ENCODE assay signal across 22 cellular contexts in the genomic region with DNA sequence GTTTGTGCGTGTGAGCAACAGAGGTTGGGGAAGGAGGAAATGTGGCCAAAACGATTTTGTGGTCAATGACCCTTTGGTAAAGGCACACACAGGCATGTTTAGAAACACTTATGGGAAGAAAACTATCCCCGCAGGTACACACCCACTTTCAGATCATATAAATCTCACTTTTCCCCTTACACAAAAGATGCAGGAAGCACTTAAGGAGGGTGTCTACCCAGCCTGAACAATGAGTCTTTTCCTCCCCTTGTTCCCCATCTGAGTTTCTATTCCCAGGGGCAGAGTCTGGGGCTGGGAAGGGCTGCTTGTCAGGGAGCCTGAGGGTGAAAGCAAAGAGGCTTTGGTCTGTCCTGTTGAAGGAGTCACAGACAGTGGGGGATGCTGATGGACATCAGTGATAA.
DNase-seq lines count a peak whose midpoint lies in the region; ATAC-seq and TF ChIP-seq lines count a peak whose summit lies in the region.
"Had no signal": no experiment of that assay in that cellular context is flagged by ENCODE, and none has a peak within 500 bp of the region (broad histone marks: within the 10 kb centered on the region; RNA-seq: fewer than 3 reads in every experiment).

No MANE protein-coding gene starts in this region.

- DNase-seq in NCI-H1436 treated with DMSO at 0.1 percent for 48 hours (lab: John Stamatoyannopoulos, UW) (peak; percentile 5), NCI-H1436 (lab: John Stamatoyannopoulos, UW) (no peak), RPMI7951 (ENCODE audit: low read depth) (peak; percentile 70), fibroblast of pulmonary artery (ENCODE audit: low read depth) (peak; percentile 27), pulmonary artery endothelial cell (ENCODE audit: low read depth, low spot score) (peak; percentile 26), LoVo (ENCODE audit: low spot score) (no peak)
- DNase-seq: activated CD4-positive, alpha-beta T cell treated with anti-CD3 and anti-CD28 coated beads for 48 hours; DMS 273 treated with DMSO at 0.1 percent for 48 hours; effector CD4-positive, alpha-beta T cell; esophagus squamous epithelium; HCEC 1CT; MM.1S; naive B cell; NCI-H187; SHP77; stimulated activated CD4-positive, alpha-beta T cell treated with anti-CD3 and anti-CD28 coated beads, Interleukin-1b, Interleukin-23, amount 100 ng/mL, for 48 hours; stimulated activated naive CD4-positive, alpha-beta T cell treated with Interleukin-2 at 50 U/mL for 16 hours; T-helper 1 cell; transverse colon had no signal

- ATAC-seq in HG02840 (IDR thresholded peaks at IDR 0.05; ENCODE audit: low FRiP score, unreplicated experiment), result no peak
- ATAC-seq in HG02970 (IDR thresholded peaks at IDR 0.05; ENCODE audit: low FRiP score, unreplicated experiment), result no peak

- no peak for TF ChIP-seq CTCF in fibroblast of pulmonary artery (IDR thresholded peaks at IDR 0.05; ENCODE audit: low read length, missing control alignments)

- H3K4me3 ChIP-seq in fibroblast of pulmonary artery (replicated peaks; ENCODE audit: low read depth, low read length), result no peak overlapping the region
- H3K4me3 ChIP-seq: esophagus squamous epithelium, lung, transverse colon had no signal

Comparison
In these comparisons a context has a peak if more than half of its experiments do, and no peak if none do; other contexts are left out.
1. DNase-seq: peak in NCI-H1436 treated with DMSO at 0.1 percent for 48 hours (single experiment), RPMI7951 (single experiment), fibroblast of pulmonary artery (single experiment) and pulmonary artery endothelial cell (single experiment); none in NCI-H1436 (single experiment) and LoVo (single experiment).